Comparison of ENCODE assay signal across 1 cellular context in genomic region chr1:178121883-178122282, GRCh38.
TF ChIP-seq lines count a peak whose summit lies in the region.

No MANE protein-coding gene starts in this region.

TF ChIP-seq in IMR-90, 13 proteins besides CTCF, POLR2A, EP300 and RAD21:
- no peak for TF ChIP-seq NFE2L2 (IDR thresholded peaks at IDR 0.05; ENCODE audit: low read depth, low read length)
- no peak for TF ChIP-seq MXI1 (IDR thresholded peaks at IDR 0.05; ENCODE audit: borderline replicate concordance, low read depth, low read length)
- no peak for TF ChIP-seq MAZ (IDR thresholded peaks at IDR 0.05; ENCODE audit: borderline replicate concordance, low read depth, low read length)
- no peak for TF ChIP-seq BHLHE40 (IDR thresholded peaks at IDR 0.05; ENCODE audit: low read depth, low read length)
- TF ChIP-seq USF2 (IDR thresholded peaks at IDR 0.05; ENCODE audit: low read depth, low read length), result no peak
- no peak for TF ChIP-seq RFX5 (IDR thresholded peaks at IDR 0.05; ENCODE audit: low read depth, low read length)
- no peak for TF ChIP-seq ELK1 (IDR thresholded peaks at IDR 0.05; ENCODE audit: borderline replicate concordance, low read depth, low read length)
- no peak for TF ChIP-seq CEBPB (IDR thresholded peaks at IDR 0.05; ENCODE audit: low read depth, low read length)
- no peak for TF ChIP-seq CHD1 (IDR thresholded peaks at IDR 0.05; ENCODE audit: low read depth, low read length)
- TF ChIP-seq FOS (IDR thresholded peaks at IDR 0.05; ENCODE audit: low read depth, low read length), result no peak
- no peak for TF ChIP-seq RCOR1 (IDR thresholded peaks at IDR 0.05; ENCODE audit: insufficient replicate concordance, low read length)
- no peak for TF ChIP-seq SMC3 (IDR thresholded peaks at IDR 0.05; ENCODE audit: low read depth, low read length)
- TF ChIP-seq MAFK (IDR thresholded peaks at IDR 0.05; ENCODE audit: low read depth, low read length), result no peak
